In the genomic region with DNA sequence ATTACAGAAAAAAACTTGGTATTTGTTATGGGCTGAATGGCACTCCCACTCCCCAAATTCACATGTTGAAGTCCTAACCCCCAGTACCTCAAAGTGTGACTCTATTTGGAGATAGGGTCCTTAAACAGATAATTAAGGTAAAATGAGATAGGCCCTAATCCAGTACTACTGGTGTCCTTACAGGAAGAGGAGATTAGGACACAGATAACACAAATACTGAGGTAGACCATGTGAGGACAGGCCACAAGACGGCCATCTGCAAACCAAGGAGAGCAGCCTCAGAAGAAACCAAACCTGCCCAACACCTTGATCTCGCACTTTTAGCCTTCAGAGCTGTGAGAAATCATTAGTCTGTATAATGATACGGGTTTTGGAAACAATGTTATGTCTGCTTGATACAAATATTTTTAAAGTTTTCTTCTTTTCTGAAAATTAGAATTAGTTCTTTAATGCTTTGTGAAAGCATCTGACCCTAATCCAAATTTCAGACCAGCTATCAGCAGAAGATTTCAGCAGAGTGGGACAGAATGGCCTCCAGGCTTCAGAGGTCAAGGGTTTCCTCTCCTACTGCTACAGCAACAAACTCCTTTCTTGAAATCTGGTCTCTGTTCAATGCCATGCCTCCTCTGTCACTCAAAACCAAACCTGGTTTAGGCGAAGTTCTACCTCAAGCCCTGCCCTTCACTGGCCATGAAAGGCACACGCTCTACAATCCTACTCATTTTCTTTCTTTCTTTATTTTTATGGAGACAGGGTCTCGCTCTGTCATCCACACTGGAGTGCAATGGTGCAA, we compare ENCODE assay signal across 22 cellular contexts. TPM values are rescaled to one million over a fixed set of nuclear protein-coding genes. Genes with fewer than 3 reads are reported as not detected.
"Had no signal": no experiment of that assay in that cellular context is flagged by ENCODE, and none has a peak within 500 bp of the region (broad histone marks: within the 10 kb centered on the region; RNA-seq: fewer than 3 reads in every experiment).

No MANE protein-coding gene starts in this region.

- H3K4me3 Mint-ChIP-seq: naive thymus-derived CD8-positive, alpha-beta T cell; neural crest cell; stimulated activated naive B cell treated with anti-CD40 and anti-IgM and Interleukin-4, amounts not matched to agents 10 μg/mL and 1 μg/mL and 100 μg/mL, for 72 hours had no signal

- H3K9me3 Mint-ChIP-seq: naive thymus-derived CD8-positive, alpha-beta T cell; neural crest cell; stimulated activated naive B cell treated with anti-CD40 and anti-IgM and Interleukin-4, amounts not matched to agents 10 μg/mL and 1 μg/mL and 100 μg/mL, for 72 hours had no signal

- H3K27ac ChIP-seq: dorsolateral prefrontal cortex, gastrocnemius medialis, heart right ventricle, right atrium auricular region, sigmoid colon, skin epidermis had no signal

- H3K9me3 ChIP-seq: gastrocnemius medialis, heart right ventricle, mucosa of descending colon, right atrium auricular region, sigmoid colon had no signal

- H3K27ac Mint-ChIP-seq: stimulated activated naive B cell treated with anti-CD40 and anti-IgM and Interleukin-4, amounts not matched to agents 10 μg/mL and 1 μg/mL and 100 μg/mL, for 72 hours had no signal

- H3K4me1 Mint-ChIP-seq: neural crest cell; stimulated activated naive B cell treated with anti-CD40 and anti-IgM and Interleukin-4, amounts not matched to agents 10 μg/mL and 1 μg/mL and 100 μg/mL, for 72 hours had no signal

- H3K27me3 Mint-ChIP-seq: naive thymus-derived CD8-positive, alpha-beta T cell; stimulated activated naive B cell treated with anti-CD40 and anti-IgM and Interleukin-4, amounts not matched to agents 10 μg/mL and 1 μg/mL and 100 μg/mL, for 72 hours had no signal

- H3K4me1 ChIP-seq: gastrocnemius medialis, heart right ventricle, right atrium auricular region, sigmoid colon had no signal

- DNase-seq: cortex of kidney; dorsolateral prefrontal cortex; effector CD8-positive, alpha-beta T cell; gastrocnemius medialis; heart right ventricle; hypothalamus; kidney glomerular epithelial cell; mucosa of descending colon; naive thymus-derived CD8-positive, alpha-beta T cell; posterior cingulate gyrus; sigmoid colon; stimulated activated CD4-positive, alpha-beta T cell treated with anti-CD3 and anti-CD28 coated beads, Interleukin-2, amount 100 ng/mL, for 24 hours; stimulated activated CD4-positive, alpha-beta T cell treated with anti-CD3 and anti-CD28 coated beads, Interleukin-4, amount 100 ng/mL, for 4 hours; stimulated activated naive B cell treated with anti-CD40 and anti-IgM and Interleukin-4, amounts not matched to agents 10 μg/mL and 1 μg/mL and 100 μg/mL, for 72 hours; trophoblast cell had no signal

- H3K27me3 ChIP-seq: dorsolateral prefrontal cortex, gastrocnemius medialis, heart right ventricle, right atrium auricular region, sigmoid colon had no signal

- H3K4me3 ChIP-seq: dorsolateral prefrontal cortex, gastrocnemius medialis, heart right ventricle, mucosa of descending colon, right atrium auricular region, sigmoid colon, skin epidermis had no signal

- ATAC-seq: esophagus mucosa; gastrocnemius medialis; heart right ventricle; mucosa of descending colon; naive thymus-derived CD8-positive, alpha-beta T cell; stimulated activated naive B cell treated with anti-CD40 and anti-IgM and Interleukin-4, amounts not matched to agents 10 μg/mL and 1 μg/mL and 100 μg/mL, for 72 hours had no signal

RNA-seq across cellular contexts. Expression of gene HDC, which starts 22.0 kb away (rescaled TPM):
- total RNA-seq: fibroblast of lung; lung microvascular endothelial cell; naive thymus-derived CD8-positive, alpha-beta T cell; osteocyte; right atrium auricular region had no signal
- polyA plus RNA-seq: fibroblast of lung; naive thymus-derived CD8-positive, alpha-beta T cell had no signal
